23 cellular contexts compared by ENCODE assay signal in genomic region chr2:116696903-116697302, GRCh38.
DNase-seq lines count a peak whose midpoint lies in the region; ATAC-seq, FAIRE-seq and TF ChIP-seq lines count a peak whose summit lies in the region.
"Had no signal": no experiment of that assay in that cellular context is flagged by ENCODE, and none has a peak within 500 bp of the region (broad histone marks: within the 10 kb centered on the region; RNA-seq: fewer than 3 reads in every experiment).

No MANE protein-coding gene starts in this region.

- H3K4me3 Mint-ChIP-seq in astrocyte (ENCODE audit: unreplicated experiment) = no peak overlapping the region
- H3K4me3 Mint-ChIP-seq: CD14-positive monocyte; CD4-positive, alpha-beta memory T cell; CD4-positive, CD25-positive, alpha-beta regulatory T cell; CD8-positive, alpha-beta memory T cell had no signal

- H2AFZ ChIP-seq in HepG2 (ENCODE audit: low read length) = no peak overlapping the region
- no peak overlapping the region for H2AFZ ChIP-seq in astrocyte (ENCODE audit: low read depth, low read length)
- H2AFZ ChIP-seq in osteoblast (ENCODE audit: low read length) = no peak overlapping the region

- ATAC-seq in HepG2 = no peak
- ATAC-seq in right lobe of liver = no peak
- ATAC-seq: GM12878 had no signal

- no peaks in the 10 kb centered on the region for H3K4me1 ChIP-seq in HepG2 (ENCODE audit: insufficient read depth, low read length)
- H3K4me1 ChIP-seq in right lobe of liver = no peaks in the 10 kb centered on the region
- H3K4me1 ChIP-seq in astrocyte (ENCODE audit: insufficient read depth, low read length) = no peaks in the 10 kb centered on the region
- no peaks in the 10 kb centered on the region for H3K4me1 ChIP-seq in osteoblast (ENCODE audit: insufficient read depth, low read length)
- H3K4me1 ChIP-seq: BE2C, BLaER1 had no signal

- TF ChIP-seq EP300 in HepG2 (IDR thresholded peaks at IDR 0.05; ENCODE audit: low read depth in 2 of 2, low read length in 2 of 2) (no peak), HepG2 (CRISPR knock-in tag; IDR thresholded peaks at IDR 0.05; ENCODE audit: borderline replicate concordance) (no peak)

- H3K27me3 ChIP-seq in HepG2 (ENCODE audit: control insufficient read depth in 1 of 2, insufficient read depth in 2 of 2, low read length in 2 of 2) (no peaks in the 10 kb centered on the region), right lobe of liver (no peaks in the 10 kb centered on the region), astrocyte (ENCODE audit: insufficient read depth, low read length) (no peaks in the 10 kb centered on the region), osteoblast (ENCODE audit: insufficient read depth, low read length) (no peaks in the 10 kb centered on the region)
- H3K27me3 ChIP-seq: BE2C, BLaER1 had no signal

- TF ChIP-seq RAD21 in HepG2 (CRISPR knock-in tag; IDR thresholded peaks at IDR 0.05) = no peak

- BruUV-seq in HepG2 (replicated peaks; lab: Mats Ljungman, UMichigan) = no TSS peak

- in situ Hi-C loops in HepG2 (cut with HindIII; ENCODE audit: extremely low pct_ligation_motif_present, low pct_unique_long_range_greater_than_20kb) = no loop called here

- no peak for DNase-seq in HepG2 (ENCODE audit: low spot score)
- no peak for DNase-seq in right lobe of liver
- DNase-seq in astrocyte (ENCODE audit: low read depth) = no peak
- DNase-seq in osteoblast (ENCODE audit: insufficient read length, low spot score, missing footprints) = peak; percentile 4
- DNase-seq in stimulated activated CD8-positive, alpha-beta memory T cell treated with anti-CD3 and anti-CD28 coated beads, Interleukin-4, amount 100 ng/mL, for 48 hours = no peak
- no peak for DNase-seq in HuH-7 (ENCODE audit: low spot score)
- DNase-seq: ACHN; BE2C; C1 segment of cervical spinal cord; CD4-positive, alpha-beta memory T cell; CD4-positive, CD25-positive, alpha-beta regulatory T cell; CD8-positive, alpha-beta memory T cell; DMS 273 treated with DMSO at 0.1 percent for 48 hours; DMS79; DND-41; EL; GDM1 had no signal

- intact Hi-C loops in HepG2 (cut with micrococcal nuclease; ENCODE audit: unreplicated experiment) = no loop called here
- intact Hi-C loops in right lobe of liver (cut with DNase I) = no loop called here

- H4K20me1 ChIP-seq in HepG2 (ENCODE audit: insufficient read depth, low read length) (no peaks in the 10 kb centered on the region), astrocyte (ENCODE audit: insufficient read depth, low read length) (no peaks in the 10 kb centered on the region), osteoblast (ENCODE audit: insufficient read depth, low read length) (no peaks in the 10 kb centered on the region)
- H4K20me1 ChIP-seq: BLaER1 had no signal

- POLR2A ChIA-PET in HepG2 (lab: Yijun Ruan, JAX) = no interaction called here

- H3K9me3 Mint-ChIP-seq in astrocyte (ENCODE audit: unreplicated experiment) = no peaks in the 10 kb centered on the region

- no peaks in the 10 kb centered on the region for H3K36me3 ChIP-seq in HepG2 (replicated peaks in 1 of 2; ENCODE audit: control insufficient read depth in 1 of 2, insufficient read depth in 2 of 2, low read length in 2 of 2)
- no peaks in the 10 kb centered on the region for H3K36me3 ChIP-seq in right lobe of liver
- H3K36me3 ChIP-seq in astrocyte (ENCODE audit: insufficient read depth, low read length) = no peaks in the 10 kb centered on the region
- no peaks in the 10 kb centered on the region for H3K36me3 ChIP-seq in osteoblast (ENCODE audit: insufficient read depth, low read length)
- H3K36me3 ChIP-seq: BE2C, BLaER1 had no signal

- H3K4me1 Mint-ChIP-seq in astrocyte (ENCODE audit: low read depth, unreplicated experiment) = no peaks in the 10 kb centered on the region
- H3K4me1 Mint-ChIP-seq: CD14-positive monocyte; CD4-positive, alpha-beta memory T cell; CD4-positive, CD25-positive, alpha-beta regulatory T cell; CD8-positive, alpha-beta memory T cell had no signal

- H3K27ac Mint-ChIP-seq in astrocyte (ENCODE audit: unreplicated experiment) = no peak overlapping the region
- H3K27ac Mint-ChIP-seq: CD14-positive monocyte; CD4-positive, alpha-beta memory T cell; CD4-positive, CD25-positive, alpha-beta regulatory T cell; CD8-positive, alpha-beta memory T cell had no signal

- CTCF ChIA-PET in HepG2 (lab: Yijun Ruan, JAX; ENCODE audit: low intra/inter-chr PET ratio, low total read pairs) = no interaction called here

- FAIRE-seq in HepG2 (lab: Jason Lieb, UNC) (no peak), astrocyte (lab: Jason Lieb, UNC) (peak; percentile 39)
- FAIRE-seq: GM12878, GM12892, GM18507 had no signal

- H3K4me3 ChIP-seq in HepG2 (replicated peaks in 1 of 3; ENCODE audit: insufficient read depth in 1 of 3, low read depth in 2 of 3, low read length in 3 of 3) = no peak overlapping the region
- no peak overlapping the region for H3K4me3 ChIP-seq in right lobe of liver
- H3K4me3 ChIP-seq in astrocyte (ENCODE audit: insufficient read depth, low read depth, low read length) = no peak overlapping the region
- no peak overlapping the region for H3K4me3 ChIP-seq in osteoblast (ENCODE audit: insufficient read depth, low read length)
- H3K4me3 ChIP-seq: BLaER1, GM12878 had no signal

- H3K27me3 Mint-ChIP-seq in astrocyte (ENCODE audit: low read depth, unreplicated experiment) = no peaks in the 10 kb centered on the region
- H3K27me3 Mint-ChIP-seq: CD4-positive, alpha-beta memory T cell; CD4-positive, CD25-positive, alpha-beta regulatory T cell had no signal

- H3K36me3 Mint-ChIP-seq in astrocyte (ENCODE audit: low read depth, unreplicated experiment) = no peaks in the 10 kb centered on the region
- H3K36me3 Mint-ChIP-seq: CD14-positive monocyte; CD4-positive, alpha-beta memory T cell; CD4-positive, CD25-positive, alpha-beta regulatory T cell; CD8-positive, alpha-beta memory T cell had no signal

- no peak for TF ChIP-seq CTCF in HepG2 (CRISPR knock-in tag; IDR thresholded peaks at IDR 0.05)
- TF ChIP-seq CTCF in right lobe of liver (IDR thresholded peaks at IDR 0.05) = no peak
- no peak for TF ChIP-seq CTCF in astrocyte (IDR thresholded peaks at IDR 0.05; ENCODE audit: insufficient read depth, low read depth, low read length)
- TF ChIP-seq CTCF in osteoblast (IDR thresholded peaks at IDR 0.05; ENCODE audit: extremely low read depth, low read depth, low read length) = no peak

- H3K9me3 ChIP-seq in HepG2 (ENCODE audit: low read length) (peaks cover 44% of the 10 kb centered on the region), right lobe of liver (no peaks in the 10 kb centered on the region), astrocyte (ENCODE audit: insufficient read depth, low read depth, low read length) (no peaks in the 10 kb centered on the region), osteoblast (ENCODE audit: low read depth, low read length) (no peaks in the 10 kb centered on the region)
- H3K9me3 ChIP-seq: BE2C, BLaER1 had no signal

- H3K79me2 ChIP-seq in HepG2 (ENCODE audit: insufficient read depth, low read length) (no peaks in the 10 kb centered on the region), astrocyte (ENCODE audit: insufficient read depth, low read length) (no peaks in the 10 kb centered on the region), osteoblast (ENCODE audit: insufficient read depth, low read length) (no peaks in the 10 kb centered on the region)

- TF ChIP-seq POLR2A in HepG2 (IDR thresholded peaks at IDR 0.05; ENCODE audit: insufficient read depth in 1 of 2, low read depth in 2 of 2, low read length in 2 of 2) = no peak
- TF ChIP-seq POLR2A in right lobe of liver (IDR thresholded peaks at IDR 0.05) = no peak

- H3K27ac ChIP-seq in HepG2 (ENCODE audit: extremely low read length, insufficient read depth, low read length) (no peak overlapping the region), right lobe of liver (no peak overlapping the region), astrocyte (ENCODE audit: low read depth, low read length) (no peak overlapping the region), osteoblast (ENCODE audit: low read depth, low read length) (no peak overlapping the region)
- H3K27ac ChIP-seq: 22Rv1, BLaER1 had no signal

- no peak overlapping the region for H3K9ac ChIP-seq in HepG2 (ENCODE audit: insufficient read depth, low read depth, low read length)
- H3K9ac ChIP-seq in astrocyte (ENCODE audit: low read length) = no peak overlapping the region
- H3K9ac ChIP-seq: BLaER1 had no signal

- H3K4me2 ChIP-seq in HepG2 (ENCODE audit: low read depth, low read length) (no peak overlapping the region), astrocyte (ENCODE audit: low read length) (no peak overlapping the region), osteoblast (ENCODE audit: insufficient read depth, low read length) (no peak overlapping the region)
- H3K4me2 ChIP-seq: BLaER1 had no signal

TF ChIP-seq in HepG2, 621 proteins besides CTCF, POLR2A, EP300 and RAD21 (continues in another document):
- TF ChIP-seq TSC22D2 (CRISPR knock-in tag; IDR thresholded peaks at IDR 0.05; ENCODE audit: borderline replicate concordance) (no peak), PBX3 (CRISPR knock-in tag; IDR thresholded peaks at IDR 0.05; ENCODE audit: borderline replicate concordance) (no peak), ZNF260 (CRISPR knock-in tag; IDR thresholded peaks at IDR 0.05; ENCODE audit: borderline replicate concordance, low read depth) (no peak), MAFK (conservative IDR thresholded peaks at IDR 0.05 in 1 of 2, IDR thresholded peaks at IDR 0.05 in 1 of 2; ENCODE audit: low read length in 2 of 2) (peak; percentile 88 to 95), CBX5 (CRISPR knock-in tag; IDR thresholded peaks at IDR 0.05; ENCODE audit: borderline replicate concordance) (no peak), MAFF (IDR thresholded peaks at IDR 0.05; ENCODE audit: low read depth, low read length) (peak; percentile 93), ZNF75D (CRISPR knock-in tag; IDR thresholded peaks at IDR 0.05; ENCODE audit: borderline replicate concordance) (no peak)
- TF ChIP-seq, protein P1, sequence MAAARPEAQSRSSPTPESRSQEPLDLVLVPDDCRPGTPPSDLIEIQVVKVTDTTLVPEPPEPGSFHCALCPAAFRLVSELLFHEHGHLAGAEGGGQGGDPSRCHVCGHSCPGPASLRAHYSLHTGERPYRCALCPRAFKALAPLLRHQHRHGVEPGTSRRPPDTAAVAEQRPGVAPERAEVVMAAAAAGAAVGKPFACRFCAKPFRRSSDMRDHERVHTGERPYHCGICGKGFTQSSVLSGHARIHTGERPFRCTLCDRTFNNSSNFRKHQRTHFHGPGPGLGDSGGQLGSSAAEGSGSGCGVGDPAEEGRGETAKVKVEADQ (CRISPR knock-in tag; IDR thresholded peaks at IDR 0.05; ENCODE audit: borderline replicate concordance) = no peak
